Comparison of ENCODE assay signal across 25 cellular contexts in the genomic region with DNA sequence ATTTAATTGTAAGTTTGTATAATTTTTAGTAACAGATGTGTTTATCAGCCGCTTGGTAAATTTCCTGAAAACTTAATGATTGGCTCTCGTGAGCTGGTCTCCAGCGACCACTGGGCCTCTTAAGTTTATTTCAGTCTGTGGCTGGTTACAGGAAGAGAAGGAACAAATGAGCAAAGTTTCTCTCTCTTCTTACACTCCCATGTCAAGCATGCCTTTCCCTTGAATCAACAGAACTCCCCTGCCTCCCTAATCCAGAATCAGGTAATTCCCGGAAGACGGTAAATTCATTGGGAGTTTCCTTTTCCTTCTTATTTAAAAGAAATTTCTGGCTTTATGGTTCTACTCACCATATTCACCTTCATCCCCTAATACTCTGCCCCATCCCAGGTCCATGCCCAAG.
"Had no signal": no experiment of that assay in that cellular context is flagged by ENCODE, and none has a peak within 500 bp of the region (broad histone marks: within the 10 kb centered on the region; RNA-seq: fewer than 3 reads in every experiment).

No MANE protein-coding gene starts in this region.

- H3K4me1 ChIP-seq: left ventricle myocardium inferior, lower lobe of right lung, pancreas, prostate gland, right lobe of liver, transverse colon had no signal

- DNase-seq: cortex of kidney; dorsolateral prefrontal cortex; effector CD8-positive, alpha-beta T cell; glutamatergic neuron; islet precursor cell; left cardiac atrium; left ventricle myocardium inferior; lower lobe of right lung; naive B cell; occipital lobe; pancreas; retina; right lobe of liver; stimulated activated CD4-positive, alpha-beta T cell treated with anti-CD3 and anti-CD28 coated beads, Interleukin-12 subunit alpha, Interleukin-12 subunit beta, amount 100 ng/mL, for 4 hours; stimulated activated naive CD4-positive, alpha-beta T cell; stomach; substantia nigra; transverse colon had no signal

- H3K36me3 Mint-ChIP-seq: memory B cell, naive B cell had no signal

- FAIRE-seq: frontal cortex, pancreas, urothelium cell line had no signal

- H3K9me3 ChIP-seq: left ventricle myocardium inferior, lower lobe of right lung, pancreas, prostate gland, right lobe of liver, stomach, thoracic aorta, transverse colon had no signal

- H3K4me3 ChIP-seq: dorsolateral prefrontal cortex, left ventricle myocardium inferior, lower lobe of right lung, pancreas, prostate gland, right lobe of liver, skin epidermis, stomach, thoracic aorta, transverse colon had no signal

- H3K4me3 Mint-ChIP-seq: memory B cell, naive B cell, nephron had no signal

- H3K27ac Mint-ChIP-seq: memory B cell, naive B cell, nephron had no signal

- H3K9me3 Mint-ChIP-seq: memory B cell, naive B cell, nephron had no signal

- H3K4me1 Mint-ChIP-seq: memory B cell, naive B cell had no signal

- H3K27me3 ChIP-seq: dorsolateral prefrontal cortex, pancreas, right lobe of liver, stomach had no signal

- H3K27ac ChIP-seq: dorsolateral prefrontal cortex, left ventricle myocardium inferior, lower lobe of right lung, pancreas, prostate gland, right lobe of liver, skin epidermis, stomach, thoracic aorta, transverse colon had no signal

- H3K36me3 ChIP-seq: left ventricle myocardium inferior, lower lobe of right lung, pancreas, prostate gland, right lobe of liver, stomach, thoracic aorta, transverse colon had no signal
